Comparison of ENCODE assay signal across 1 cellular context in genomic region chr22:37696657-37697539, GRCh38.
TF ChIP-seq lines count a peak whose summit lies in the region.

A gene with protein sequence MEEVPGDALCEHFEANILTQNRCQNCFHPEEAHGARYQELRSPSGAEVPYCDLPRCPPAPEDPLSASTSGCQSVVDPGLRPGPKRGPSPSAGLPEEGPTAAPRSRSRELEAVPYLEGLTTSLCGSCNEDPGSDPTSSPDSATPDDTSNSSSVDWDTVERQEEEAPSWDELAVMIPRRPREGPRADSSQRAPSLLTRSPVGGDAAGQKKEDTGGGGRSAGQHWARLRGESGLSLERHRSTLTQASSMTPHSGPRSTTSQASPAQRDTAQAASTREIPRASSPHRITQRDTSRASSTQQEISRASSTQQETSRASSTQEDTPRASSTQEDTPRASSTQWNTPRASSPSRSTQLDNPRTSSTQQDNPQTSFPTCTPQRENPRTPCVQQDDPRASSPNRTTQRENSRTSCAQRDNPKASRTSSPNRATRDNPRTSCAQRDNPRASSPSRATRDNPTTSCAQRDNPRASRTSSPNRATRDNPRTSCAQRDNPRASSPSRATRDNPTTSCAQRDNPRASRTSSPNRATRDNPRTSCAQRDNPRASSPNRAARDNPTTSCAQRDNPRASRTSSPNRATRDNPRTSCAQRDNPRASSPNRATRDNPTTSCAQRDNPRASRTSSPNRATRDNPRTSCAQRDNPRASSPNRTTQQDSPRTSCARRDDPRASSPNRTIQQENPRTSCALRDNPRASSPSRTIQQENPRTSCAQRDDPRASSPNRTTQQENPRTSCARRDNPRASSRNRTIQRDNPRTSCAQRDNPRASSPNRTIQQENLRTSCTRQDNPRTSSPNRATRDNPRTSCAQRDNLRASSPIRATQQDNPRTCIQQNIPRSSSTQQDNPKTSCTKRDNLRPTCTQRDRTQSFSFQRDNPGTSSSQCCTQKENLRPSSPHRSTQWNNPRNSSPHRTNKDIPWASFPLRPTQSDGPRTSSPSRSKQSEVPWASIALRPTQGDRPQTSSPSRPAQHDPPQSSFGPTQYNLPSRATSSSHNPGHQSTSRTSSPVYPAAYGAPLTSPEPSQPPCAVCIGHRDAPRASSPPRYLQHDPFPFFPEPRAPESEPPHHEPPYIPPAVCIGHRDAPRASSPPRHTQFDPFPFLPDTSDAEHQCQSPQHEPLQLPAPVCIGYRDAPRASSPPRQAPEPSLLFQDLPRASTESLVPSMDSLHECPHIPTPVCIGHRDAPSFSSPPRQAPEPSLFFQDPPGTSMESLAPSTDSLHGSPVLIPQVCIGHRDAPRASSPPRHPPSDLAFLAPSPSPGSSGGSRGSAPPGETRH (N-terminal part only) (plus strand): TSS chr22:37697048. CDS start chr22:37701366, 4,318 bp downstream.

TF ChIP-seq in H1, 55 proteins besides CTCF, POLR2A, EP300 and RAD21 (continued from another document):
- TF ChIP-seq TBP (IDR thresholded peaks at IDR 0.05; ENCODE audit: low read depth, low read length) = peak; percentile 62
- no peak for TF ChIP-seq CREB1 (IDR thresholded peaks at IDR 0.05)
- TF ChIP-seq MAX (IDR thresholded peaks at IDR 0.05) = peak; percentile 34
- no peak for TF ChIP-seq ASH2L (IDR thresholded peaks at IDR 0.05; ENCODE audit: low read length)
- no peak for TF ChIP-seq CHD1 (IDR thresholded peaks at IDR 0.05; ENCODE audit: low read depth, low read length)
- no peak for TF ChIP-seq SRF (IDR thresholded peaks at IDR 0.05; ENCODE audit: low read depth, low read length)
- no peak for TF ChIP-seq SUZ12 (IDR thresholded peaks at IDR 0.05; ENCODE audit: low read length)
- TF ChIP-seq, protein P1, sequence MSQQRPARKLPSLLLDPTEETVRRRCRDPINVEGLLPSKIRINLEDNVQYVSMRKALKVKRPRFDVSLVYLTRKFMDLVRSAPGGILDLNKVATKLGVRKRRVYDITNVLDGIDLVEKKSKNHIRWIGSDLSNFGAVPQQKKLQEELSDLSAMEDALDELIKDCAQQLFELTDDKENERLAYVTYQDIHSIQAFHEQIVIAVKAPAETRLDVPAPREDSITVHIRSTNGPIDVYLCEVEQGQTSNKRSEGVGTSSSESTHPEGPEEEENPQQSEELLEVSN (IDR thresholded peaks at IDR 0.05) = no peak
- TF ChIP-seq KDM4A (IDR thresholded peaks at IDR 0.05; ENCODE audit: low read depth, low read length, severe bottlenecking) = peak; percentile 56
- no peak for TF ChIP-seq SAP30 (IDR thresholded peaks at IDR 0.05; ENCODE audit: insufficient read depth, insufficient replicate concordance, low read length)
- no peak for TF ChIP-seq RNF2 (IDR thresholded peaks at IDR 0.05; ENCODE audit: borderline replicate concordance, low read depth, low read length, missing control alignments, poor library complexity, severe bottlenecking)
- TF ChIP-seq CHD7 (IDR thresholded peaks at IDR 0.05; ENCODE audit: insufficient replicate concordance, low read length) = no peak
- TF ChIP-seq NRF1 (IDR thresholded peaks at IDR 0.05; ENCODE audit: low read depth, low read length) = no peak
- TF ChIP-seq SIN3A (conservative IDR thresholded peaks at IDR 0.05 in 1 of 2, IDR thresholded peaks at IDR 0.05 in 1 of 2; ENCODE audit: low read depth in 1 of 2, low read length in 2 of 2) = 0 out of 4 replicates have a peak, but pooled peaks of 1 of the 2 experiments have one; percentile 46
- TF ChIP-seq KDM1A (IDR thresholded peaks at IDR 0.05; ENCODE audit: borderline replicate concordance, low read length) = 0 out of 2 replicates have a peak, but pooled peaks have one; percentile 21
- no peak for TF ChIP-seq TCF12 (IDR thresholded peaks at IDR 0.05; ENCODE audit: low read depth, low read length)
- no peak for TF ChIP-seq SP2 (IDR thresholded peaks at IDR 0.05; ENCODE audit: low read length)
- no peak for TF ChIP-seq USF2 (IDR thresholded peaks at IDR 0.05; ENCODE audit: low read length)
